17 cellular contexts compared by ENCODE assay signal in genomic region chr11:121561240-121561639, GRCh38.
"Had no signal": no experiment of that assay in that cellular context is flagged by ENCODE, and none has a peak within 500 bp of the region (broad histone marks: within the 10 kb centered on the region; RNA-seq: fewer than 3 reads in every experiment).

No MANE protein-coding gene starts in this region.

- H3K36me3 ChIP-seq: SJCRH30 had no signal

- H3K27ac Mint-ChIP-seq: activated CD4-positive, alpha-beta T cell treated with anti-CD3 and anti-CD28 coated beads, Interleukin-2, amount 10 ng/mL, durations not matched to agents 7 days and 5 days; activated CD8-positive, alpha-beta memory T cell treated with anti-CD3 and anti-CD28 coated beads, Interleukin-2, amount 10 ng/mL, durations not matched to agents 7 days and 5 days; activated T-cell treated with anti-CD3 and anti-CD28 coated beads, Interleukin-2, amount 50 U/mL, for 24 hours; nephron had no signal

- H3K9me3 ChIP-seq: left lung, mucosa of descending colon, SJCRH30 had no signal

- H3K27me3 Mint-ChIP-seq: activated CD4-positive, alpha-beta T cell treated with anti-CD3 and anti-CD28 coated beads, Interleukin-2, amount 10 ng/mL, durations not matched to agents 7 days and 5 days; activated CD8-positive, alpha-beta memory T cell treated with anti-CD3 and anti-CD28 coated beads, Interleukin-2, amount 10 ng/mL, durations not matched to agents 7 days and 5 days; activated T-cell treated with anti-CD3 and anti-CD28 coated beads, Interleukin-2, amount 50 U/mL, for 24 hours had no signal

- H3K9me3 Mint-ChIP-seq: activated CD4-positive, alpha-beta T cell treated with anti-CD3 and anti-CD28 coated beads, Interleukin-2, amount 10 ng/mL, durations not matched to agents 7 days and 5 days; activated T-cell treated with anti-CD3 and anti-CD28 coated beads, Interleukin-2, amount 50 U/mL, for 24 hours; nephron; WTC11 had no signal

- H3K27ac ChIP-seq: left lung, SJCRH30 had no signal

- ATAC-seq: activated CD8-positive, alpha-beta memory T cell treated with anti-CD3 and anti-CD28 coated beads, Interleukin-2, amount 10 ng/mL, durations not matched to agents 7 days and 5 days; esophagus mucosa; left lung; mucosa of descending colon; WTC11 had no signal

- H3K4me1 ChIP-seq: SJCRH30 had no signal

- H3K4me3 ChIP-seq: left lung, mucosa of descending colon, SJCRH30 had no signal

- H3K27me3 ChIP-seq: left lung, SJCRH30 had no signal

- DNase-seq: activated CD4-positive, alpha-beta T cell treated with anti-CD3 and anti-CD28 coated beads, Interleukin-2, amount 10 ng/mL, durations not matched to agents 7 days and 5 days; activated CD8-positive, alpha-beta memory T cell treated with anti-CD3 and anti-CD28 coated beads, Interleukin-2, amount 10 ng/mL, durations not matched to agents 7 days and 5 days; activated effector memory CD4-positive, alpha-beta T cell treated with anti-CD3 and anti-CD28 coated beads, Interleukin-2, amount 50 U/mL, for 16 hours; activated T-cell treated with anti-CD3 and anti-CD28 coated beads, Interleukin-2, amount 50 U/mL, for 24 hours; kidney; left lung; mucosa of descending colon; nucleus accumbens; posterior cingulate gyrus; SJCRH30; stimulated activated CD4-positive, alpha-beta T cell treated with anti-CD3 and anti-CD28 coated beads, Interleukin-4, amount 100 ng/mL, for 1 hour; stimulated activated naive CD4-positive, alpha-beta T cell; T-helper 2 cell; trophoblast cell had no signal

- H3K4me3 Mint-ChIP-seq: activated CD4-positive, alpha-beta T cell treated with anti-CD3 and anti-CD28 coated beads, Interleukin-2, amount 10 ng/mL, durations not matched to agents 7 days and 5 days; activated CD8-positive, alpha-beta memory T cell treated with anti-CD3 and anti-CD28 coated beads, Interleukin-2, amount 10 ng/mL, durations not matched to agents 7 days and 5 days; activated T-cell treated with anti-CD3 and anti-CD28 coated beads, Interleukin-2, amount 50 U/mL, for 24 hours; nephron; WTC11 had no signal
